ENCODE assay signal across 23 cellular contexts in genomic region chr14:89661392-89661791, GRCh38.
DNase-seq lines count a peak whose midpoint lies in the region; ATAC-seq, FAIRE-seq and TF ChIP-seq lines count a peak whose summit lies in the region.
"Had no signal": no experiment of that assay in that cellular context is flagged by ENCODE, and none has a peak within 500 bp of the region (broad histone marks: within the 10 kb centered on the region; RNA-seq: fewer than 3 reads in every experiment).

No MANE protein-coding gene starts in this region.

- CTCF ChIA-PET in HepG2 (lab: Yijun Ruan, JAX; ENCODE audit: low intra/inter-chr PET ratio, low total read pairs) = no interaction called here
- CTCF ChIA-PET in activated CD8-positive, alpha-beta T cell treated with anti-CD3 and anti-CD28 coated beads for 36 hours (lab: Charles Lee) = no interaction called here

- no peak for TF ChIP-seq POLR2A in HepG2 (IDR thresholded peaks at IDR 0.05; ENCODE audit: insufficient read depth in 1 of 2, low read depth in 2 of 2, low read length in 2 of 2)
- TF ChIP-seq POLR2A in transverse colon (IDR thresholded peaks at IDR 0.05) = no peak

- H3K27me3 ChIP-seq in HepG2 (ENCODE audit: control insufficient read depth in 1 of 2, insufficient read depth in 2 of 2, low read length in 2 of 2) (no peaks in the 10 kb centered on the region; a peak in 2 of 5 replicates), transverse colon (no peaks in the 10 kb centered on the region)
- H3K27me3 ChIP-seq: MG63 had no signal

- BruUV-seq in HepG2 (replicated peaks; lab: Mats Ljungman, UMichigan) = no TSS peak

- DNase-seq in NCI-H345 (lab: John Stamatoyannopoulos, UW) = peak; percentile 30
- DNase-seq in NCI-H345 treated with DMSO at 0.1 percent for 48 hours (lab: John Stamatoyannopoulos, UW; ENCODE audit: unreplicated experiment) = no peak
- peak; percentile 92 for DNase-seq in NCI-H748 (lab: John Stamatoyannopoulos, UW; ENCODE audit: unreplicated experiment)
- no peak for DNase-seq in HepG2 (ENCODE audit: low spot score)
- DNase-seq in transverse colon = peak; percentile 51
- DNase-seq in medulla oblongata (ENCODE audit: extremely low spot score) = no peak
- no peak for DNase-seq in activated CD8-positive, alpha-beta T cell treated with anti-CD3 and anti-CD28 coated beads for 36 hours
- DNase-seq: Calu3, H7, HFFc6, KG1, MG63, NCI-H1105 treated with DMSO at 0.1 percent for 48 hours, NCI-H146, NCI-H2029 treated with DMSO at 0.1 percent for 48 hours, NCI-H446 treated with DMSO at 0.1 percent for 48 hours, SIG-M5, SK-N-SH, SW 1271 had no signal

- no peak for FAIRE-seq in HepG2 (lab: Jason Lieb, UNC)
- FAIRE-seq: HTR-8/SVneo, RCC 7860 had no signal

- H3K4me3 ChIP-seq in HepG2 (replicated peaks in 1 of 3; ENCODE audit: insufficient read depth in 1 of 3, low read depth in 2 of 3, low read length in 3 of 3) = no peak overlapping the region
- no peak overlapping the region for H3K4me3 ChIP-seq in transverse colon
- H3K4me3 ChIP-seq: GM23248, MG63 had no signal

- peaks cover 12% of the 10 kb centered on the region for H3K4me1 Mint-ChIP-seq in stimulated activated memory B cell treated with anti-CD40 and anti-IgM and Interleukin-4, amounts not matched to agents 10 μg/mL and 1 μg/mL and 100 μg/mL, for 72 hours
- peaks cover 10% of the 10 kb centered on the region for H3K4me1 Mint-ChIP-seq in activated CD8-positive, alpha-beta T cell treated with anti-CD3 and anti-CD28 coated beads for 36 hours (ENCODE audit: low read depth)

- H3K27me3 Mint-ChIP-seq in stimulated activated memory B cell treated with anti-CD40 and anti-IgM and Interleukin-4, amounts not matched to agents 10 μg/mL and 1 μg/mL and 100 μg/mL, for 72 hours = no peaks in the 10 kb centered on the region
- H3K27me3 Mint-ChIP-seq in activated CD8-positive, alpha-beta T cell treated with anti-CD3 and anti-CD28 coated beads for 36 hours = no peaks in the 10 kb centered on the region

- H2AFZ ChIP-seq in HepG2 (ENCODE audit: low read length) = no peak overlapping the region
- H2AFZ ChIP-seq: GM23248 had no signal

- H3K27ac ChIP-seq in HepG2 (ENCODE audit: extremely low read length, insufficient read depth, low read length) (no peak overlapping the region), transverse colon (no peak overlapping the region)
- H3K27ac ChIP-seq: GM23248 had no signal

- no peak for TF ChIP-seq RAD21 in HepG2 (CRISPR knock-in tag; IDR thresholded peaks at IDR 0.05)

- peaks cover 5% of the 10 kb centered on the region for H3K9me3 Mint-ChIP-seq in stimulated activated memory B cell treated with anti-CD40 and anti-IgM and Interleukin-4, amounts not matched to agents 10 μg/mL and 1 μg/mL and 100 μg/mL, for 72 hours
- H3K9me3 Mint-ChIP-seq in activated CD8-positive, alpha-beta T cell treated with anti-CD3 and anti-CD28 coated beads for 36 hours = peaks cover 11% of the 10 kb centered on the region

- no peak overlapping the region for H3K4me3 Mint-ChIP-seq in stimulated activated memory B cell treated with anti-CD40 and anti-IgM and Interleukin-4, amounts not matched to agents 10 μg/mL and 1 μg/mL and 100 μg/mL, for 72 hours
- H3K4me3 Mint-ChIP-seq in activated CD8-positive, alpha-beta T cell treated with anti-CD3 and anti-CD28 coated beads for 36 hours = no peak overlapping the region
- H3K4me3 Mint-ChIP-seq: HFFc6 had no signal

- H4K20me1 ChIP-seq in HepG2 (ENCODE audit: insufficient read depth, low read length) = no peaks in the 10 kb centered on the region

- no peak overlapping the region for H3K9ac ChIP-seq in HepG2 (ENCODE audit: insufficient read depth, low read depth, low read length)
- H3K9ac ChIP-seq: GM23248, SK-N-SH had no signal

- in situ Hi-C loops in HepG2 (cut with HindIII; ENCODE audit: extremely low pct_ligation_motif_present, low pct_unique_long_range_greater_than_20kb) = no loop called here
- in situ Hi-C loops in transverse colon (cut with MboI; ENCODE audit: low pct_ligation_motif_present in 1 of 4, low pct_unique_long_range_greater_than_20kb in 1 of 4, low sequenced_read_pairs in 3 of 4) = no loop called here

- H3K4me1 ChIP-seq in HepG2 (ENCODE audit: insufficient read depth, low read length) (peaks cover 40% of the 10 kb centered on the region), transverse colon (peaks cover 0 to 13% (median 4%) of the 10 kb centered on the region in 4 donors)

- H3K36me3 Mint-ChIP-seq in stimulated activated memory B cell treated with anti-CD40 and anti-IgM and Interleukin-4, amounts not matched to agents 10 μg/mL and 1 μg/mL and 100 μg/mL, for 72 hours = no peaks in the 10 kb centered on the region
- peaks cover 6% of the 10 kb centered on the region for H3K36me3 Mint-ChIP-seq in activated CD8-positive, alpha-beta T cell treated with anti-CD3 and anti-CD28 coated beads for 36 hours (ENCODE audit: low read depth)

- no peaks in the 10 kb centered on the region for H3K36me3 ChIP-seq in HepG2 (replicated peaks in 1 of 2; ENCODE audit: control insufficient read depth in 1 of 2, insufficient read depth in 2 of 2, low read length in 2 of 2)
- no peaks in the 10 kb centered on the region for H3K36me3 ChIP-seq in transverse colon
- H3K36me3 ChIP-seq: MG63 had no signal

- no peak overlapping the region for H3K27ac Mint-ChIP-seq in stimulated activated memory B cell treated with anti-CD40 and anti-IgM and Interleukin-4, amounts not matched to agents 10 μg/mL and 1 μg/mL and 100 μg/mL, for 72 hours
- H3K27ac Mint-ChIP-seq in activated CD8-positive, alpha-beta T cell treated with anti-CD3 and anti-CD28 coated beads for 36 hours = no peak overlapping the region
- H3K27ac Mint-ChIP-seq: HFFc6 had no signal

- POLR2A ChIA-PET in HepG2 (lab: Yijun Ruan, JAX) = no interaction called here
- POLR2A ChIA-PET in activated CD8-positive, alpha-beta T cell treated with anti-CD3 and anti-CD28 coated beads for 36 hours (lab: Charles Lee) = no interaction called here

- TF ChIP-seq EP300 in HepG2 (IDR thresholded peaks at IDR 0.05; ENCODE audit: low read depth in 2 of 2, low read length in 2 of 2) (no peak), HepG2 (CRISPR knock-in tag; IDR thresholded peaks at IDR 0.05; ENCODE audit: borderline replicate concordance) (no peak), transverse colon (IDR thresholded peaks at IDR 0.05; ENCODE audit: low read depth) (peak; percentile 13)

- TF ChIP-seq CTCF in HepG2 (CRISPR knock-in tag; IDR thresholded peaks at IDR 0.05) (no peak), transverse colon (IDR thresholded peaks at IDR 0.05) (no peak)
- no peak for TF ChIP-seq CTCF in activated CD8-positive, alpha-beta T cell treated with anti-CD3 and anti-CD28 coated beads for 36 hours (IDR thresholded peaks at IDR 0.05)

- intact Hi-C loops in HepG2 (cut with micrococcal nuclease; ENCODE audit: unreplicated experiment) = no loop called here
- intact Hi-C loops in transverse colon (cut with DNase I; ENCODE audit: low total_unique reads) = no loop called here
- intact Hi-C loops in activated CD8-positive, alpha-beta T cell treated with anti-CD3 and anti-CD28 coated beads for 36 hours (cut with micrococcal nuclease) = no loop called here

- no peaks in the 10 kb centered on the region for H3K79me2 ChIP-seq in HepG2 (ENCODE audit: insufficient read depth, low read length)

- H3K4me2 ChIP-seq in HepG2 (ENCODE audit: low read depth, low read length) = no peak overlapping the region
- H3K4me2 ChIP-seq: SK-N-SH had no signal

- peaks cover 5% of the 10 kb centered on the region; the same call in 1 of the 2 replicates for H3K9me3 ChIP-seq in HepG2 (ENCODE audit: low read length)
- H3K9me3 ChIP-seq in transverse colon = no peaks in the 10 kb centered on the region
- H3K9me3 ChIP-seq: MG63, SK-N-SH had no signal

- 62% methylated on average over 4 of the region's 4 CpGs for WGBS in HepG2 (ENCODE audit: low lambda C conversion rate)
- WGBS in transverse colon (ENCODE audit: low coverage in 1 of 2), 2 donors = 57 to 73% methylated on average over 4 of the region's 4 CpGs

- no peak for ATAC-seq in HepG2
- no peak for ATAC-seq in stimulated activated memory B cell treated with anti-CD40 and anti-IgM and Interleukin-4, amounts not matched to agents 10 μg/mL and 1 μg/mL and 100 μg/mL, for 72 hours
- ATAC-seq in activated CD8-positive, alpha-beta T cell treated with anti-CD3 and anti-CD28 coated beads for 36 hours = no peak

TF ChIP-seq in HepG2, 621 proteins besides CTCF, POLR2A, EP300 and RAD21 (continues in another document):
- TF ChIP-seq ZNF850 (CRISPR knock-in tag; conservative IDR thresholded peaks at IDR 0.05) (no peak), ERF (CRISPR knock-in tag; IDR thresholded peaks at IDR 0.05) (no peak)

Comparison
In these comparisons a context has a peak if more than half of its experiments do, and no peak if none do; other contexts are left out.
1. DNase-seq: peak in NCI-H345 (single experiment), NCI-H748 (single experiment) and transverse colon (single experiment); none in NCI-H345 treated with DMSO at 0.1 percent for 48 hours (single experiment), HepG2 (single experiment), medulla oblongata (single experiment) and activated CD8-positive, alpha-beta T cell treated with anti-CD3 and anti-CD28 coated beads for 36 hours (single experiment).